8 cellular contexts compared by ENCODE assay signal in genomic region chr2:27356056-27356381, GRCh38. TPM values are rescaled to one million over a fixed set of nuclear protein-coding genes. Genes with fewer than 3 reads are reported as not detected.
DNase-seq lines count a peak whose midpoint lies in the region; ATAC-seq and TF ChIP-seq lines count a peak whose summit lies in the region.

No MANE protein-coding gene starts in this region.

- H3K9me3 ChIP-seq in HUES48 (ENCODE audit: control insufficient read depth, insufficient read depth, low read length), result no peaks in the 10 kb centered on the region
- no peaks in the 10 kb centered on the region for H3K9me3 ChIP-seq in mucosa of stomach (ENCODE audit: control insufficient read depth, low read length)

- H3K27me3 Mint-ChIP-seq in endothelial cell (ENCODE audit: unreplicated experiment), result peaks cover 16% of the 10 kb centered on the region

- H3K9ac ChIP-seq in HUES48 (ENCODE audit: low read depth, low read length), result peak overlapping the region; percentile 91
- peak overlapping the region; percentile 77 for H3K9ac ChIP-seq in mucosa of stomach (ENCODE audit: low read length)

- no peak for TF ChIP-seq CTCF in endothelial cell (IDR thresholded peaks at IDR 0.05; ENCODE audit: unreplicated experiment)

- in situ Hi-C loops in G401 (cut with HindIII; ENCODE audit: low sequenced_read_pairs), result no loop called here

- H3K4me1 ChIP-seq in HUES48 (ENCODE audit: control insufficient read depth, insufficient read depth, low read length) (peaks cover 26% of the 10 kb centered on the region), mucosa of stomach (ENCODE audit: control insufficient read depth, insufficient read depth, low read length) (peaks cover 15% of the 10 kb centered on the region)

- H3K4me1 Mint-ChIP-seq in endothelial cell (ENCODE audit: unreplicated experiment), result peaks cover 24% of the 10 kb centered on the region

- H3K4me3 ChIP-seq in HUES48 (ENCODE audit: low read depth, low read length), result peak overlapping the region; percentile 91
- H3K4me3 ChIP-seq in mucosa of stomach (ENCODE audit: low read length), result peak overlapping the region; percentile 78

- H3K27me3 ChIP-seq in HUES48 (ENCODE audit: control insufficient read depth, insufficient read depth, low read length) (no peaks in the 10 kb centered on the region), mucosa of stomach (ENCODE audit: control insufficient read depth, insufficient read depth, low read length) (no peaks in the 10 kb centered on the region)

- ATAC-seq in GM21528 (IDR thresholded peaks at IDR 0.05; ENCODE audit: low FRiP score, unreplicated experiment), result peak; percentile 41

- DNase-seq in NCI-H2227 (lab: John Stamatoyannopoulos, UW; ENCODE audit: unreplicated experiment) (peak; percentile 71), NCI-H2227 treated with DMSO at 0.1 percent for 48 hours (lab: John Stamatoyannopoulos, UW) (no peak), SW 1271 (lab: John Stamatoyannopoulos, UW) (peak; percentile 54 to 86), endothelial cell (ENCODE audit: low spot score) (peak; percentile 45), G401 (ENCODE audit: low spot score) (no peak)

- H3K4me3 Mint-ChIP-seq in endothelial cell (ENCODE audit: unreplicated experiment), result peak overlapping the region; percentile 99

- H3K36me3 ChIP-seq in HUES48 (ENCODE audit: control insufficient read depth, insufficient read depth, low read length), result no peaks in the 10 kb centered on the region; the same call in 1 of the 2 replicates
- H3K36me3 ChIP-seq in mucosa of stomach (ENCODE audit: control insufficient read depth, insufficient read depth, low read length), result no peaks in the 10 kb centered on the region

- peak overlapping the region; percentile 94 for H3K27ac ChIP-seq in HUES48 (ENCODE audit: low read depth, low read length)

- H3K36me3 Mint-ChIP-seq in endothelial cell (ENCODE audit: low read depth, unreplicated experiment), result peaks cover 8% of the 10 kb centered on the region

- H3K27ac Mint-ChIP-seq in endothelial cell (ENCODE audit: unreplicated experiment), result peak overlapping the region; percentile 100

- H3K9me3 Mint-ChIP-seq in endothelial cell (ENCODE audit: unreplicated experiment), result no peaks in the 10 kb centered on the region

RNA-seq across cellular contexts. Expression of gene GTF3C2, which starts 0.5 kb away (rescaled TPM):
- 61.4 TPM for total RNA-seq in endothelial cell (ENCODE audit: unreplicated experiment)
- total RNA-seq in G401 (2014; rRNA removed; shearing (Covaris generic)), result 101 and 102 TPM in 2 replicates

RNA-seq across cellular contexts. Expression of gene EIF2B4, which starts 14.1 kb away (rescaled TPM):
- 48.6 TPM for total RNA-seq in endothelial cell (ENCODE audit: unreplicated experiment)
- 36.0 and 44.8 TPM in 2 replicates for total RNA-seq in G401 (2014; rRNA removed; shearing (Covaris generic))

RNA-seq across cellular contexts. Expression of gene SNX17, which starts 14.4 kb away (rescaled TPM):
- total RNA-seq in endothelial cell (ENCODE audit: unreplicated experiment), result 90.5 TPM
- 157 and 165 TPM in 2 replicates for total RNA-seq in G401 (2014; rRNA removed; shearing (Covaris generic))

RNA-seq across cellular contexts. Expression of gene ZNF513, which starts 24.5 kb away (rescaled TPM):
- 20.8 TPM for total RNA-seq in endothelial cell (ENCODE audit: unreplicated experiment)
- total RNA-seq in G401 (2014; rRNA removed; shearing (Covaris generic)), result 20.4 and 23.3 TPM in 2 replicates

RNA-seq across cellular contexts. Expression of gene MPV17, which starts 33.1 kb away (rescaled TPM):
- 55.0 TPM for total RNA-seq in endothelial cell (ENCODE audit: unreplicated experiment)
- 80.5 and 99.1 TPM in 2 replicates for total RNA-seq in G401 (2014; rRNA removed; shearing (Covaris generic))

Comparison
In these comparisons a context has a peak if more than half of its experiments do, and no peak if none do; other contexts are left out.
1. DNase-seq: peak in NCI-H2227 (single experiment), SW 1271 (2 of 2) and endothelial cell (single experiment); none in NCI-H2227 treated with DMSO at 0.1 percent for 48 hours (single experiment) and G401 (single experiment).